8 cellular contexts compared by ENCODE assay signal in the genomic region with DNA sequence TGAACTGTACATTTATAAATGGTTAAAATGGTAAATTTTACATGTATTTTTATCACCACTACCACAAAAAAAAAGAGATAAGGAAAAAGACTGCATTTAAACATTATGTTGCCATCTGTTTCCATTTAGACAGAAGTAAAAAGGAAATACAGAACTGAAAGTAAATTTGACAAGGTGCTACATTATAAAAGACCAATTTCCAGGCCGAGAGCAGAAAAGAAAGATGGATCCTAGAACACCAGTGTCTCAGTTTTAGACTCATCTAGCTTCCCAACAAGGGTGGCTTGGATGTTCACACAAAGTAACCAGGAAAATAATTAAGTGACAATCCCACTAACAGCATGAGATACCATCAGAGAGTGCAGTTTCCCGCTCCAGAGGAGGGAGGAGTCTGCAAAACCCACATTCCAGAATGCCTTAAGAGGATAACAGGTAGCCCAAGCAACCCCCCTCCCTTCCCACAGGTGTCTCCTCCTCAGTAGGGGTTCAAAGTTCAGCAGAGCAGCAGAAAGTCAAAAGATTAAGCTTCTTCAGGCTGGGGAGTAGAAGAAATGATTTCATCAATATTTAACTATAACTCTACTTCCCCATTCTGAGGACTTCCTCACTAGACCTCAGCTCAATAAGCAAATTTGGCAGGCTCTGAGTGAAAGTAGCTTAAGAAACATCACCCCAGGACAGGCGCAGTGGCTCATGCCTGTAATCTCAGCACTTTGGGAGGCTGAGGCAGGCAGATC.
A peak's percentile ranks its signal among the peaks of the same experiment; 100 is the strongest.
DNase-seq lines count a peak whose midpoint lies in the region; ATAC-seq and TF ChIP-seq lines count a peak whose summit lies in the region.

No MANE protein-coding gene starts in this region.

- H3K9me3 Mint-ChIP-seq in central memory CD8-positive, alpha-beta T cell: no peaks in the 10 kb centered on the region
- no peaks in the 10 kb centered on the region for H3K9me3 Mint-ChIP-seq in nephron progenitor cell

- H3K27ac Mint-ChIP-seq in central memory CD8-positive, alpha-beta T cell (ENCODE audit: low read depth): peak overlapping the region; percentile 95
- peak overlapping the region; percentile 33 for H3K27ac Mint-ChIP-seq in nephron progenitor cell

- DNase-seq in GM12864 (ENCODE audit: low read depth) (no peak), MV-4-11 (lab: John Stamatoyannopoulos, UW) (peak; percentile 94), nephron progenitor cell (no peak), NCI-H2081 (lab: John Stamatoyannopoulos, UW) (no peak), kidney tubule cell (ENCODE audit: low spot score) (no peak), NCI-H748 treated with DMSO at 0.1 percent for 48 hours (lab: John Stamatoyannopoulos, UW) (no peak)
- no peak for DNase-seq in central memory CD8-positive, alpha-beta T cell (ENCODE audit: low spot score in 2 of 2)

- H3K36me3 Mint-ChIP-seq in central memory CD8-positive, alpha-beta T cell (ENCODE audit: insufficient read depth): peaks cover 51% of the 10 kb centered on the region
- H3K36me3 Mint-ChIP-seq in nephron progenitor cell (ENCODE audit: low read depth): peaks cover 26% of the 10 kb centered on the region

- H3K4me3 ChIP-seq in GM12864 (ENCODE audit: low read depth, low read length): peak overlapping the region; percentile 48

- H3K27me3 Mint-ChIP-seq in central memory CD8-positive, alpha-beta T cell: no peaks in the 10 kb centered on the region
- peaks cover 4% of the 10 kb centered on the region for H3K27me3 Mint-ChIP-seq in nephron progenitor cell (ENCODE audit: low read depth, poor library complexity)

- H3K4me1 Mint-ChIP-seq in central memory CD8-positive, alpha-beta T cell: peaks cover 77% of the 10 kb centered on the region
- peaks cover 63% of the 10 kb centered on the region for H3K4me1 Mint-ChIP-seq in nephron progenitor cell

- no peak for TF ChIP-seq CTCF in GM12864 (IDR thresholded peaks at IDR 0.05; ENCODE audit: low read depth, low read length, missing control alignments)
- TF ChIP-seq CTCF in nephron progenitor cell (IDR thresholded peaks at IDR 0.05): no peak

- no peak for ATAC-seq in central memory CD8-positive, alpha-beta T cell (replicated peaks; ENCODE audit: extremely low read depth, poor library complexity, severe bottlenecking)
- no peak for ATAC-seq in GM18520 (IDR thresholded peaks at IDR 0.05; ENCODE audit: unreplicated experiment)

- peak overlapping the region; percentile 96 for H3K4me3 Mint-ChIP-seq in central memory CD8-positive, alpha-beta T cell
- peak overlapping the region; percentile 58 for H3K4me3 Mint-ChIP-seq in nephron progenitor cell
